Comparison of ENCODE assay signal across 8 cellular contexts in genomic region chr12:92080390-92081285, GRCh38.
A peak's percentile ranks its signal among the peaks of the same experiment; 100 is the strongest.
DNase-seq lines count a peak whose midpoint lies in the region; ATAC-seq, FAIRE-seq and TF ChIP-seq lines count a peak whose summit lies in the region.

No MANE protein-coding gene starts in this region.

- peaks cover 52% of the 10 kb centered on the region for H3K4me1 ChIP-seq in CD8-positive, alpha-beta T cell (ENCODE audit: insufficient read depth, low read length)
- peaks cover 10 to 50% of the 10 kb centered on the region in 2 donors for H3K4me1 ChIP-seq in naive thymus-derived CD4-positive, alpha-beta T cell (ENCODE audit: control insufficient read depth in 2 of 2, insufficient read depth in 2 of 2, low read length in 2 of 2)

- peak overlapping the region; percentile 6 for H3K4me3 ChIP-seq in CD8-positive, alpha-beta T cell (ENCODE audit: low read depth, low read length)
- H3K4me3 ChIP-seq in naive thymus-derived CD4-positive, alpha-beta T cell (ENCODE audit: low read length), result peak overlapping the region; percentile 42

- peak overlapping the region; percentile 87 for H3K27ac Mint-ChIP-seq in CD8-positive, alpha-beta T cell
- peak overlapping the region; percentile 80 for H3K27ac Mint-ChIP-seq in activated naive CD8-positive, alpha-beta T cell treated with anti-CD3 and anti-CD28 coated beads, Interleukin-2, amount 50 U/mL, for 24 hours
- peak overlapping the region; percentile 63 to 96 (median 90) for H3K27ac Mint-ChIP-seq in naive thymus-derived CD4-positive, alpha-beta T cell

- H3K27ac ChIP-seq in CD8-positive, alpha-beta T cell (ENCODE audit: low read depth, low read length), result peak overlapping the region; percentile 25
- H3K27ac ChIP-seq in naive thymus-derived CD4-positive, alpha-beta T cell (ENCODE audit: low read depth, low read length), result peak overlapping the region; percentile 64

- H3K36me3 ChIP-seq in CD8-positive, alpha-beta T cell (ENCODE audit: insufficient read depth, low read length), result no peaks in the 10 kb centered on the region
- no peaks in the 10 kb centered on the region for H3K36me3 ChIP-seq in naive thymus-derived CD4-positive, alpha-beta T cell (ENCODE audit: control insufficient read depth in 2 of 3, insufficient read depth in 3 of 3, low read length in 3 of 3)

- no peaks in the 10 kb centered on the region for H3K27me3 ChIP-seq in CD8-positive, alpha-beta T cell (ENCODE audit: insufficient read depth, low read length)
- no peaks in the 10 kb centered on the region for H3K27me3 ChIP-seq in naive thymus-derived CD4-positive, alpha-beta T cell (ENCODE audit: control insufficient read depth in 2 of 2, insufficient read depth in 2 of 2, low read length in 2 of 2)

- peak; percentile 70 for ATAC-seq in CD8-positive, alpha-beta T cell
- ATAC-seq in GM21390 (IDR thresholded peaks at IDR 0.05; ENCODE audit: unreplicated experiment), result peak; percentile 64
- peak; percentile 63 for ATAC-seq in activated naive CD8-positive, alpha-beta T cell treated with anti-CD3 and anti-CD28 coated beads, Interleukin-2, amount 50 U/mL, for 24 hours
- peak; percentile 86 for ATAC-seq in naive thymus-derived CD4-positive, alpha-beta T cell

- H3K9me3 Mint-ChIP-seq in CD8-positive, alpha-beta T cell, result peaks cover 3% of the 10 kb centered on the region
- H3K9me3 Mint-ChIP-seq in activated naive CD8-positive, alpha-beta T cell treated with anti-CD3 and anti-CD28 coated beads, Interleukin-2, amount 50 U/mL, for 24 hours, result no peaks in the 10 kb centered on the region
- H3K9me3 Mint-ChIP-seq in naive thymus-derived CD4-positive, alpha-beta T cell, result peaks cover 0 to 5% (median 0%) of the 10 kb centered on the region in 11 donors

- peak overlapping the region; percentile 61 for H3K4me3 Mint-ChIP-seq in CD8-positive, alpha-beta T cell
- H3K4me3 Mint-ChIP-seq in activated naive CD8-positive, alpha-beta T cell treated with anti-CD3 and anti-CD28 coated beads, Interleukin-2, amount 50 U/mL, for 24 hours, result peak overlapping the region; percentile 53
- peak overlapping the region; percentile 63 to 88 (median 78) for H3K4me3 Mint-ChIP-seq in naive thymus-derived CD4-positive, alpha-beta T cell

- FAIRE-seq in HTR-8/SVneo (lab: Jason Lieb, UNC), result peak; percentile 48

- intact Hi-C loops in CD8-positive, alpha-beta T cell (cut with DNase I, micrococcal nuclease), result loop anchor here in 1 of 2 experiments (2.0 kb wide), 1 partner anchor 24 kb away; no protein-coding TSS in a partner anchor
- intact Hi-C loops in naive thymus-derived CD4-positive, alpha-beta T cell (cut with micrococcal nuclease), result loop anchor here (1.0 to 5.0 kb wide), 8 partner anchors 10 to 58 kb away; no protein-coding TSS in a partner anchor

- no peak for DNase-seq in CD8-positive, alpha-beta T cell
- DNase-seq in HTR-8/SVneo (ENCODE audit: insufficient read length, low spot score) (peak; percentile 64), NCI-H446 (lab: John Stamatoyannopoulos, UW) (no peak), NCI-H2081 treated with DMSO at 0.1 percent for 48 hours (lab: John Stamatoyannopoulos, UW) (no peak)
- no peak for DNase-seq in activated naive CD8-positive, alpha-beta T cell treated with anti-CD3 and anti-CD28 coated beads, Interleukin-2, amount 50 U/mL, for 24 hours
- peak in 6 of 9 donors; percentile 31 to 47 (median 42) for DNase-seq in naive thymus-derived CD4-positive, alpha-beta T cell
- no peak for DNase-seq in central memory CD4-positive, alpha-beta T cell

- CTCF ChIA-PET in CD8-positive, alpha-beta T cell (lab: Charles Lee), result no interaction called here
- CTCF ChIA-PET in naive thymus-derived CD4-positive, alpha-beta T cell (lab: Charles Lee), result no interaction called here

- no peaks in the 10 kb centered on the region for H3K9me3 ChIP-seq in CD8-positive, alpha-beta T cell (ENCODE audit: low read length)
- H3K9me3 ChIP-seq in naive thymus-derived CD4-positive, alpha-beta T cell (ENCODE audit: control insufficient read depth in 2 of 3, low read length in 3 of 3), result no peaks in the 10 kb centered on the region

- POLR2A ChIA-PET in CD8-positive, alpha-beta T cell (lab: Charles Lee), result no interaction called here
- POLR2A ChIA-PET in naive thymus-derived CD4-positive, alpha-beta T cell (lab: Charles Lee), result interaction anchor here (1.0 to 1.2 kb wide), 5 partner anchors 9 to 64 kb away, joined by 3 to 6 read pairs (median 4); no protein-coding TSS in a partner anchor

- no peaks in the 10 kb centered on the region for H3K27me3 Mint-ChIP-seq in CD8-positive, alpha-beta T cell (ENCODE audit: low read depth)
- no peaks in the 10 kb centered on the region for H3K27me3 Mint-ChIP-seq in activated naive CD8-positive, alpha-beta T cell treated with anti-CD3 and anti-CD28 coated beads, Interleukin-2, amount 50 U/mL, for 24 hours
- no peaks in the 10 kb centered on the region for H3K27me3 Mint-ChIP-seq in naive thymus-derived CD4-positive, alpha-beta T cell

- H3K4me1 Mint-ChIP-seq in CD8-positive, alpha-beta T cell (ENCODE audit: low read depth), result peaks cover 66% of the 10 kb centered on the region
- peaks cover 79% of the 10 kb centered on the region for H3K4me1 Mint-ChIP-seq in activated naive CD8-positive, alpha-beta T cell treated with anti-CD3 and anti-CD28 coated beads, Interleukin-2, amount 50 U/mL, for 24 hours
- H3K4me1 Mint-ChIP-seq in naive thymus-derived CD4-positive, alpha-beta T cell, result peaks cover 34 to 93% (median 82%) of the 10 kb centered on the region in 7 donors

- H3K36me3 Mint-ChIP-seq in CD8-positive, alpha-beta T cell, result peaks cover 7% of the 10 kb centered on the region
- H3K36me3 Mint-ChIP-seq in activated naive CD8-positive, alpha-beta T cell treated with anti-CD3 and anti-CD28 coated beads, Interleukin-2, amount 50 U/mL, for 24 hours (ENCODE audit: low read depth), result peaks cover 3% of the 10 kb centered on the region
- peaks cover 0 to 13% (median 9%) of the 10 kb centered on the region in 5 donors for H3K36me3 Mint-ChIP-seq in naive thymus-derived CD4-positive, alpha-beta T cell

- TF ChIP-seq CTCF in CD8-positive, alpha-beta T cell (IDR thresholded peaks at IDR 0.05), result no peak

Comparison
In these comparisons a context has a peak if more than half of its experiments do, and no peak if none do; other contexts are left out.
1. DNase-seq: peak in HTR-8/SVneo (single experiment) and naive thymus-derived CD4-positive, alpha-beta T cell (6 of 9); none in CD8-positive, alpha-beta T cell (0 of 7), activated naive CD8-positive, alpha-beta T cell treated with anti-CD3 and anti-CD28 coated beads, Interleukin-2, amount 50 U/mL, for 24 hours (single experiment), NCI-H446 (0 of 2), NCI-H2081 treated with DMSO at 0.1 percent for 48 hours (single experiment) and central memory CD4-positive, alpha-beta T cell (single experiment).
2. Peak in every context shown above with its lines, with median percentiles within 50 percentile points of each other: ATAC-seq, H3K27ac Mint-ChIP-seq and H3K4me3 Mint-ChIP-seq.